1 cellular context compared by ENCODE assay signal in the genomic region with DNA sequence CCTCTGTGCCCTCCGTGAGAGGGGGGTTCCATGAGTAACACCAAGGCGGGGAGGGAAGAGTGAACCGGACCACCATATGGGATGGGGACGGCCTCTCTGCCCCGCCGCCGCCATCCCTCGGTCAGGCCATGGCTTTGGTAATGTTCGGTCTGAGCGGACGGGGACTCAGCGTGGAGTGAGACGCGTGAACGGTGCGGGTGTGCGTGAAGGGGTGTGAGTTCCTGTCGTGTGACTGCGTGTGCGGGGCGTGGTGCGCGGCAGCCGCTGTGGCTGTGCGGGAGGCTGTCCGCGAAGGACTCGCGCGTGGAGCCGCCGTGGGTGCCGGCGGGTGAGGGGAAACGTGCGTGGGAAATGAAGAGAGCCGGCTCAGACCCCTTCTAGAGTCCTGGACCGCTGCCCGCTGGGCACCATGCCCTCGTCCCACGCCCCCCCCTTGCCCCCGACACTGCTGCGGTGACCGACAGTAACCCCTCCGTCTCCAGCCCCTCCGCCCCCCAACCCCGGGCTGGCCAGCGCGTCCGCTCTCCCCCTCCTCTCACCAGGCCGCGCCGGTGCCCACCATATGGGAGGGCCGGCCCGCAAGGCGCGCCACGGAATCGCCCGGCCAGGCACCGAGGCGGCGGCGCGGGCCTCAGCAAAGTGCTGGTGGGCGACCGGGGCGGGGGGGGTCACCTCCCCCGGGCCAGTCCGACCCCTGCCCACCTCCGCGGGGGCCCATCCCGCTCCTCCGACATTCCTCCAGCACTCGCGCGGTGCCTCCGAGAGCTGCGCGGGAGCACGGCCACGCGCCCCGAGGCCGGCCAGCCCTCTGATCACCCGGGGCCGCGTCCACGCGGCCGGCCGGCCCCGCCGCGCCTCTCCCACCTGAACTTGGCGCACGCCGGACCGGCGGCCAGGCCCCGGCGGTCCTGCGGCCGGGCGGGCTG.
TF ChIP-seq lines count a peak whose summit lies in the region.

No MANE protein-coding gene starts in this region.

TF ChIP-seq in IMR-90, 13 proteins besides CTCF, POLR2A, EP300 and RAD21 (continued from another document):
- TF ChIP-seq CHD1 (IDR thresholded peaks at IDR 0.05; ENCODE audit: low read depth, low read length), result no peak
- TF ChIP-seq NFE2L2 (IDR thresholded peaks at IDR 0.05; ENCODE audit: low read depth, low read length), result no peak
